ENCODE assay signal across 12 cellular contexts in genomic region chr2:54122939-54123338, GRCh38. TPM values are rescaled to one million over a fixed set of nuclear protein-coding genes. Genes with fewer than 3 reads are reported as not detected.
A peak's percentile ranks its signal among the peaks of the same experiment; 100 is the strongest.
DNase-seq lines count a peak whose midpoint lies in the region; ATAC-seq and TF ChIP-seq lines count a peak whose summit lies in the region.
"Had no signal": no experiment of that assay in that cellular context is flagged by ENCODE, and none has a peak within 500 bp of the region (broad histone marks: within the 10 kb centered on the region; RNA-seq: fewer than 3 reads in every experiment).

No MANE protein-coding gene starts in this region.

- intact Hi-C loops in Right ventricle myocardium inferior (cut with DNase I) = loop anchor here (10.0 kb wide), 1 partner anchor 382 kb away; no protein-coding TSS in a partner anchor
- intact Hi-C loops in cardiac septum (cut with DNase I) = no loop called here
- intact Hi-C loops in sciatic nerve (cut with DNase I) = no loop called here

- no peak for TF ChIP-seq POLR2A in Peyer's patch (IDR thresholded peaks at IDR 0.05)

- ATAC-seq in Right ventricle myocardium inferior (peak; percentile 92), GM21367 (IDR thresholded peaks at IDR 0.05; ENCODE audit: unreplicated experiment) (no peak), sciatic nerve (no peak), GM19035 (IDR thresholded peaks at IDR 0.05; ENCODE audit: unreplicated experiment) (no peak)
- ATAC-seq: lower lobe of right lung had no signal

- no peak for TF ChIP-seq CTCF in cardiac fibroblast (IDR thresholded peaks at IDR 0.05; ENCODE audit: low read depth, low read length)
- no peak for TF ChIP-seq CTCF in Peyer's patch (IDR thresholded peaks at IDR 0.05)

- no peak for DNase-seq in Right ventricle myocardium inferior (ENCODE audit: missing footprints)
- DNase-seq in cardiac septum (ENCODE audit: low spot score) = no peak
- DNase-seq in cardiac fibroblast (ENCODE audit: low read depth in 2 of 2) = peak; percentile 58 to 80
- peak; percentile 80 for DNase-seq in kidney glomerular epithelial cell (lab: John Stamatoyannopoulos, UW)
- DNase-seq in sciatic nerve (ENCODE audit: low spot score) = no peak
- DNase-seq in Peyer's patch = no peak
- DNase-seq: effector CD8-positive, alpha-beta T cell; GOT3; lower lobe of right lung; thyroid gland had no signal

- H3K4me1 ChIP-seq in Peyer's patch = no peaks in the 10 kb centered on the region
- H3K4me1 ChIP-seq: lower lobe of right lung, thyroid gland had no signal

- no peak overlapping the region for H3K4me3 ChIP-seq in cardiac fibroblast (replicated peaks in 1 of 2; ENCODE audit: low read depth in 2 of 2, low read length in 2 of 2)
- no peak overlapping the region for H3K4me3 ChIP-seq in Peyer's patch
- H3K4me3 ChIP-seq: lower lobe of right lung, thyroid gland had no signal

- H3K36me3 ChIP-seq in Peyer's patch = no peaks in the 10 kb centered on the region
- H3K36me3 ChIP-seq: lower lobe of right lung, thyroid gland had no signal

- H3K27me3 ChIP-seq in Peyer's patch = no peaks in the 10 kb centered on the region
- H3K27me3 ChIP-seq: thyroid gland had no signal

- H3K9me3 ChIP-seq in Peyer's patch = peaks cover 0 to 5% (median 0%) of the 10 kb centered on the region in 4 donors
- H3K9me3 ChIP-seq: lower lobe of right lung, thyroid gland had no signal

- no peak overlapping the region for H3K27ac ChIP-seq in Peyer's patch
- H3K27ac ChIP-seq: lower lobe of right lung, thyroid gland had no signal

RNA-seq across cellular contexts. Expression of gene ACYP2, which starts 7.5 kb away (rescaled TPM):
- total RNA-seq in Right ventricle myocardium inferior = 62.6 TPM
- total RNA-seq in cardiac septum = 86.1 TPM
- total RNA-seq in sciatic nerve = 19.7 TPM
- 10 to 100 TPM in 2 of 4 donors, 1 to 10 TPM in 2; 8.4 to 14.0 (median 9.8) TPM for total RNA-seq in Peyer's patch

Comparison
In these comparisons a context has a peak if more than half of its experiments do, and no peak if none do; other contexts are left out.
1. DNase-seq: peak in cardiac fibroblast (2 of 2) and kidney glomerular epithelial cell (single experiment); none in Right ventricle myocardium inferior (single experiment), cardiac septum (single experiment), sciatic nerve (single experiment) and Peyer's patch (0 of 3).